ENCODE assay signal across 8 cellular contexts in the genomic region with DNA sequence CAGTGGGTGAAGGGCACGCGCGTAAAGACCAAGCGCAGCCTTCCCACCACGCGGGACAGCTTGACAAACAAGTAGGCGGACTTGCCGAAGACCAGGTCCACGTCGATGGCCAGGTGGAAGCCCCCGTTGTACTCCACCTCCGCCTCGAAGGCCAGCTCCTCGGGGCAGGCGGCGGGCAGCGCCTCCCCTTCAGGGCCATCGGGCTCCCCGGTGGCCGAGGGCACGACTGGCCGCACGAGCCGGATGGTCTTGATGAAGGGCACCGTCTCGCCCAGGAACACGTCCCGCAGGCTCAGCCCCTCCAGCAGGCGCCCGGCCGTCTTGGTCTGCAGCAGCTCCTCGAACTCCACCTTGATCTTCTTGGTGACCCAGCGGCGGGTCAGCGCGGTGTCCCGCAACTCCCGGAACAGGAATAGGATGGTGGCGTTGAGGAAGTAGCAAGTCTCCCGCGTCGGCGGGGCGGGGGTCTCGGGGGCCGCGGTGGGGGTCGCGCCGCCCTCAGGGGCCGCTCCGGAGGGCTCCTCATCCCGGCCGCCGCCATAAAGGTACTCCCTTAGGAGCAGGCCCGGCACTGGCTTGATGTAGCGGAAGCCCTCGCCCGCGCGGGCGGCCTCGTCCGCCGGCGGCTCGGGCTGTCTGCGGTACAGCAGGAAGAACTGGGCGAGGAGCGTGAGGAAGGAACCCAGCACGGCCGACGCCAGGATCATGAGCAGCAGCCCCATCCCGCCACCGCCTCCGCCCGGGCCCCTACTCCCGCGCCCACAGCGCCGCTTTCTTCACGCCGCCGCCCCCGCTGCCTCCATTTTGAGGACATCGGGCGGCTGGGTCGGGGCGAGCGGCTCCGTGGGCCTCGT. TPM values are rescaled to one million over a fixed set of nuclear protein-coding genes. Genes with fewer than 3 reads are reported as not detected.
DNase-seq lines count a peak whose midpoint lies in the region.

No MANE protein-coding gene starts in this region.

- H3K27me3 ChIP-seq in HAP-1 (ENCODE audit: low read depth) (peaks cover 6% of the 10 kb centered on the region; the same call in 1 of the 2 replicates), muscle layer of duodenum (ENCODE audit: low read depth, low read length) (no peaks in the 10 kb centered on the region), thymus (ENCODE audit: control insufficient read depth, insufficient read depth) (peaks cover 8% of the 10 kb centered on the region)

- H3K9me3 ChIP-seq in HAP-1 (no peaks in the 10 kb centered on the region), muscle layer of duodenum (ENCODE audit: control insufficient read depth in 1 of 2, low read length in 2 of 2) (no peaks in the 10 kb centered on the region), thymus (ENCODE audit: control insufficient read depth) (peaks cover 3% of the 10 kb centered on the region)

- peak; percentile 56 for DNase-seq in NCI-H345 (lab: John Stamatoyannopoulos, UW)
- DNase-seq in NCI-H345 treated with DMSO at 0.1 percent for 48 hours (lab: John Stamatoyannopoulos, UW; ENCODE audit: unreplicated experiment): no peak
- peak in 1 of 2 experiments; percentile 44 for DNase-seq in HAP-1 (ENCODE audit: low spot score in 2 of 2)
- DNase-seq in M059J (ENCODE audit: low read depth): peak; percentile 50
- DNase-seq in activated T-helper 1 cell treated with anti-CD3 and anti-CD28 coated beads, Interleukin-12 subunit alpha, Interleukin-12 subunit beta, Interleukin-2, Interleukin-4 antibody, amounts not matched to agents 30 ng/mL and 10 ng/mL and 1 ng/mL, durations not matched to agents 14 hours and 24 hours and 36 hours (ENCODE audit: low spot score): no peak
- DNase-seq in fibroblast of gingiva (ENCODE audit: low read depth): peak; percentile 30

- in situ Hi-C loops in HAP-1 (cut with MboI; ENCODE audit: low sequenced_read_pairs): no loop called here

- H3K27ac ChIP-seq in muscle layer of duodenum (ENCODE audit: low read length): peak overlapping the region; percentile 80
- peak overlapping the region; percentile 86 for H3K27ac ChIP-seq in thymus (ENCODE audit: low read depth)

- intact Hi-C loops in activated T-helper 1 cell treated with anti-CD3 and anti-CD28 coated beads, Interleukin-12 subunit alpha, Interleukin-12 subunit beta, Interleukin-2, Interleukin-4 antibody, amounts not matched to agents 30 ng/mL and 10 ng/mL and 1 ng/mL, durations not matched to agents 14 hours and 24 hours and 36 hours (cut with micrococcal nuclease): loop anchor here (1.0 to 5.0 kb wide), 5 partner anchors 158 to 1381 kb away; a partner anchor contains a TSS

- peak overlapping the region; percentile 94 for H3K4me3 Mint-ChIP-seq in activated T-helper 1 cell treated with anti-CD3 and anti-CD28 coated beads, Interleukin-12 subunit alpha, Interleukin-12 subunit beta, Interleukin-2, Interleukin-4 antibody, amounts not matched to agents 30 ng/mL and 10 ng/mL and 1 ng/mL, durations not matched to agents 14 hours and 24 hours and 36 hours

- under 1% methylated on average over 92 of the region's 92 CpGs for WGBS in thymus

- H3K36me3 ChIP-seq in HAP-1 (replicated peaks) (no peaks in the 10 kb centered on the region; the same call in 1 of the 2 replicates), muscle layer of duodenum (ENCODE audit: control insufficient read depth in 1 of 2, insufficient read depth in 2 of 2, low read length in 2 of 2) (no peaks in the 10 kb centered on the region), thymus (ENCODE audit: control insufficient read depth, insufficient read depth) (no peaks in the 10 kb centered on the region)

- peak overlapping the region; percentile 81 for H3K27ac Mint-ChIP-seq in activated T-helper 1 cell treated with anti-CD3 and anti-CD28 coated beads, Interleukin-12 subunit alpha, Interleukin-12 subunit beta, Interleukin-2, Interleukin-4 antibody, amounts not matched to agents 30 ng/mL and 10 ng/mL and 1 ng/mL, durations not matched to agents 14 hours and 24 hours and 36 hours

- H3K27me3 Mint-ChIP-seq in activated T-helper 1 cell treated with anti-CD3 and anti-CD28 coated beads, Interleukin-12 subunit alpha, Interleukin-12 subunit beta, Interleukin-2, Interleukin-4 antibody, amounts not matched to agents 30 ng/mL and 10 ng/mL and 1 ng/mL, durations not matched to agents 14 hours and 24 hours and 36 hours (ENCODE audit: insufficient read depth): peaks cover 27% of the 10 kb centered on the region

- peaks cover 30% of the 10 kb centered on the region for H3K4me1 Mint-ChIP-seq in activated T-helper 1 cell treated with anti-CD3 and anti-CD28 coated beads, Interleukin-12 subunit alpha, Interleukin-12 subunit beta, Interleukin-2, Interleukin-4 antibody, amounts not matched to agents 30 ng/mL and 10 ng/mL and 1 ng/mL, durations not matched to agents 14 hours and 24 hours and 36 hours (ENCODE audit: low read depth)

- H3K4me3 ChIP-seq in HAP-1: peak overlapping the region; percentile 86
- H3K4me3 ChIP-seq in muscle layer of duodenum (ENCODE audit: low read depth in 1 of 2, low read length in 2 of 2): peak overlapping the region; percentile 92 to 93
- H3K4me3 ChIP-seq in thymus (ENCODE audit: low read length): peak overlapping the region; percentile 98

- peaks cover 27% of the 10 kb centered on the region for H3K4me1 ChIP-seq in HAP-1
- H3K4me1 ChIP-seq in muscle layer of duodenum (ENCODE audit: control insufficient read depth in 1 of 2, insufficient read depth in 2 of 2, low read length in 2 of 2): peaks cover 0 to 9% of the 10 kb centered on the region in 2 donors
- peaks cover 5% of the 10 kb centered on the region for H3K4me1 ChIP-seq in thymus (ENCODE audit: control insufficient read depth, insufficient read depth, low read length)

- H3K36me3 Mint-ChIP-seq in activated T-helper 1 cell treated with anti-CD3 and anti-CD28 coated beads, Interleukin-12 subunit alpha, Interleukin-12 subunit beta, Interleukin-2, Interleukin-4 antibody, amounts not matched to agents 30 ng/mL and 10 ng/mL and 1 ng/mL, durations not matched to agents 14 hours and 24 hours and 36 hours (ENCODE audit: low read depth): peaks cover 10% of the 10 kb centered on the region

- H3K9me3 Mint-ChIP-seq in activated T-helper 1 cell treated with anti-CD3 and anti-CD28 coated beads, Interleukin-12 subunit alpha, Interleukin-12 subunit beta, Interleukin-2, Interleukin-4 antibody, amounts not matched to agents 30 ng/mL and 10 ng/mL and 1 ng/mL, durations not matched to agents 14 hours and 24 hours and 36 hours: no peaks in the 10 kb centered on the region

RNA-seq across cellular contexts. Expression of a gene that starts 0.5 kb away (rescaled TPM):
- total RNA-seq in M059J (2014; rRNA removed; shearing (Covaris generic)): 12.8 and 15.9 TPM in 2 replicates
- total RNA-seq in activated T-helper 1 cell treated with anti-CD3 and anti-CD28 coated beads, Interleukin-12 subunit alpha, Interleukin-12 subunit beta, Interleukin-2, Interleukin-4 antibody, amounts not matched to agents 30 ng/mL and 10 ng/mL and 1 ng/mL, durations not matched to agents 14 hours and 24 hours and 36 hours: 20.2 and 24.5 TPM in 2 replicates
- polyA plus RNA-seq in thymus: 4.4 TPM

Comparison
In these comparisons a context has a peak if more than half of its experiments do, and no peak if none do; other contexts are left out.
1. DNase-seq: peak in NCI-H345 (single experiment), M059J (single experiment) and fibroblast of gingiva (single experiment); none in NCI-H345 treated with DMSO at 0.1 percent for 48 hours (single experiment) and activated T-helper 1 cell treated with anti-CD3 and anti-CD28 coated beads, Interleukin-12 subunit alpha, Interleukin-12 subunit beta, Interleukin-2, Interleukin-4 antibody, amounts not matched to agents 30 ng/mL and 10 ng/mL and 1 ng/mL, durations not matched to agents 14 hours and 24 hours and 36 hours (single experiment).
2. Peak in every context shown above with its lines, with median percentiles within 50 percentile points of each other: H3K4me3 ChIP-seq.